Comparison of ENCODE assay signal across 29 cellular contexts in genomic region chr2:226077031-226077430, GRCh38.
DNase-seq lines count a peak whose midpoint lies in the region; ATAC-seq and TF ChIP-seq lines count a peak whose summit lies in the region.
"Had no signal": no experiment of that assay in that cellular context is flagged by ENCODE, and none has a peak within 500 bp of the region (broad histone marks: within the 10 kb centered on the region; RNA-seq: fewer than 3 reads in every experiment).

No MANE protein-coding gene starts in this region.

- no peak overlapping the region for H3K4me3 ChIP-seq in A673 (ENCODE audit: low read depth, low read length, poor library complexity, severe bottlenecking)
- no peak overlapping the region for H3K4me3 ChIP-seq in SK-N-MC
- H3K4me3 ChIP-seq: esophagus muscularis mucosa, left ventricle myocardium inferior, skin epidermis, suprapubic skin, uterus had no signal

- TF ChIP-seq POLR2A in erythroblast (IDR thresholded peaks at IDR 0.05; ENCODE audit: low read length): no peak

- H3K9ac ChIP-seq in SK-N-MC (ENCODE audit: insufficient read length): no peak overlapping the region

- H3K9me3 ChIP-seq in A673 (ENCODE audit: low read depth, low read length, poor library complexity, severe bottlenecking): no peaks in the 10 kb centered on the region
- H3K9me3 ChIP-seq in SK-N-MC (ENCODE audit: low read depth, low read length): no peaks in the 10 kb centered on the region
- H3K9me3 ChIP-seq: esophagus muscularis mucosa, left ventricle myocardium inferior, suprapubic skin, uterus had no signal

- H3K4me1 ChIP-seq in A673 (ENCODE audit: insufficient read depth, low read length, poor library complexity, severe bottlenecking): no peaks in the 10 kb centered on the region
- H3K4me1 ChIP-seq: esophagus muscularis mucosa, uterus had no signal

- DNase-seq in A673 (ENCODE audit: low spot score): peak; percentile 22
- DNase-seq in GM03348 (ENCODE audit: low spot score): peak; percentile 8
- peak; percentile 24 for DNase-seq in SK-N-MC (ENCODE audit: low read depth, low spot score)
- DNase-seq in fibroblast of peridontal ligament (ENCODE audit: extremely low read depth): peak; percentile 90
- no peak for DNase-seq in erythroblast (lab: John Stamatoyannopoulos, UW)
- no peak for DNase-seq in kidney tubule cell (ENCODE audit: low spot score)
- DNase-seq: activated CD8-positive, alpha-beta T cell treated with anti-CD3 and anti-CD28 coated beads for 36 hours; activated naive CD4-positive, alpha-beta T cell treated with Interleukin-2 at 50 U/mL for 16 hours; aorta; CD8-positive, alpha-beta memory T cell; DMS53; effector CD8-positive, alpha-beta T cell; Karpas-422; left ventricle myocardium inferior; NCI-H1092; NCI-H2029 treated with DMSO at 0.1 percent for 48 hours; NCI-H345; nephron progenitor cell; SHP77; stimulated activated CD4-positive, alpha-beta T cell treated with anti-CD3 and anti-CD28 coated beads, Interleukin-2, amount 100 ng/mL, for 24 hours; T-cell; uterus had no signal

- no TSS peak for BruUV-seq in A673 (replicated peaks; lab: Mats Ljungman, UMichigan)

- H3K27me3 ChIP-seq in A673 (replicated peaks; ENCODE audit: insufficient read depth, low read depth, low read length, poor library complexity): no peaks in the 10 kb centered on the region
- H3K27me3 ChIP-seq: esophagus muscularis mucosa, suprapubic skin, uterus had no signal

- no peak for TF ChIP-seq CTCF in A673 (conservative IDR thresholded peaks at IDR 0.05; ENCODE audit: low read depth, low read length)

- ATAC-seq in GM21367 (IDR thresholded peaks at IDR 0.05; ENCODE audit: unreplicated experiment) (no peak), HG02973 (IDR thresholded peaks at IDR 0.05; ENCODE audit: unreplicated experiment) (no peak)
- ATAC-seq: activated CD4-positive, CD25-positive, alpha-beta regulatory T cell treated with anti-CD3 and anti-CD28 coated beads, Interleukin-2, amount 50 U/mL, for 24 hours; activated CD8-positive, alpha-beta T cell treated with anti-CD3 and anti-CD28 coated beads for 36 hours; stimulated activated effector memory CD8-positive, alpha-beta T cell treated with anti-CD3 and anti-CD28 coated beads, Interleukin-12 subunit alpha, Interleukin-12 subunit beta, amount 100 ng/mL, for 72 hours; T-cell had no signal

- POLR2A ChIA-PET in A673 (lab: Charles Lee; ENCODE audit: low non-redundant PET): no interaction called here

- H3K27ac ChIP-seq in A673 (ENCODE audit: low read depth, low read length, poor library complexity, severe bottlenecking) (no peak overlapping the region), SK-N-MC (no peak overlapping the region)
- H3K27ac ChIP-seq: esophagus muscularis mucosa, left ventricle myocardium inferior, skin epidermis, suprapubic skin, uterus had no signal

- CTCF ChIA-PET in A673 (lab: Charles Lee): no interaction called here

- intact Hi-C loops in A673 (cut with micrococcal nuclease; ENCODE audit: unreplicated experiment): no loop called here

- H3K36me3 ChIP-seq in A673 (ENCODE audit: insufficient read depth, low read length, poor library complexity, severe bottlenecking): no peaks in the 10 kb centered on the region
- H3K36me3 ChIP-seq in SK-N-MC (ENCODE audit: insufficient read depth, low read length): no peaks in the 10 kb centered on the region
- H3K36me3 ChIP-seq: esophagus muscularis mucosa, left ventricle myocardium inferior, suprapubic skin, uterus had no signal

Comparison
In these comparisons a context has a peak if more than half of its experiments do, and no peak if none do; other contexts are left out.
1. DNase-seq: peak in A673 (single experiment), GM03348 (single experiment), SK-N-MC (single experiment) and fibroblast of peridontal ligament (single experiment); none in erythroblast (0 of 2) and kidney tubule cell (single experiment).